In genomic region chr19:8638078-8638619, GRCh38 we compare ENCODE assay signal across 14 cellular contexts. TPM values are rescaled to one million over a fixed set of nuclear protein-coding genes. Genes with fewer than 3 reads are reported as not detected.
DNase-seq lines count a peak whose midpoint lies in the region; ATAC-seq and TF ChIP-seq lines count a peak whose summit lies in the region.
"Had no signal": no experiment of that assay in that cellular context is flagged by ENCODE, and none has a peak within 500 bp of the region (broad histone marks: within the 10 kb centered on the region; RNA-seq: fewer than 3 reads in every experiment).

No MANE protein-coding gene starts in this region.

- H3K9me3 ChIP-seq in mammary epithelial cell (replicated peaks; ENCODE audit: insufficient read depth, low read length) (no peaks in the 10 kb centered on the region), transverse colon (no peaks in the 10 kb centered on the region)

- H3K27me3 ChIP-seq in mammary epithelial cell (ENCODE audit: insufficient read depth, low read length) (no peaks in the 10 kb centered on the region), transverse colon (no peaks in the 10 kb centered on the region)

- TF ChIP-seq POLR2A in transverse colon (IDR thresholded peaks at IDR 0.05) = no peak

- H3K9ac ChIP-seq in mammary epithelial cell (ENCODE audit: insufficient read depth, low read length) = no peak overlapping the region

- H3K4me1 ChIP-seq in mammary epithelial cell (ENCODE audit: insufficient read depth, low read length) (no peaks in the 10 kb centered on the region), transverse colon (peaks cover 0 to 20% (median 2%) of the 10 kb centered on the region in 4 donors)

- H4K20me1 ChIP-seq in mammary epithelial cell (ENCODE audit: insufficient read depth, low read length) = no peaks in the 10 kb centered on the region

- H3K27ac ChIP-seq in mammary epithelial cell (ENCODE audit: insufficient read depth, low read depth, low read length) (no peak overlapping the region), transverse colon (no peak overlapping the region)
- H3K27ac ChIP-seq: skin epidermis had no signal

- no peak overlapping the region for H3K4me3 ChIP-seq in mammary epithelial cell (replicated peaks in 1 of 3; ENCODE audit: insufficient read depth in 1 of 3, low read depth in 2 of 3, low read length in 3 of 3)
- no peak overlapping the region for H3K4me3 ChIP-seq in transverse colon
- H3K4me3 ChIP-seq: skin epidermis had no signal

- dilution Hi-C loops in mammary epithelial cell (cut with HindIII; ENCODE audit: low sequenced_read_pairs) = loop anchor here (10.0 kb wide), 1 partner anchor 827 kb away; no protein-coding TSS in a partner anchor

- no peak overlapping the region for H2AFZ ChIP-seq in mammary epithelial cell (ENCODE audit: low read depth, low read length)

- DNase-seq in T47D (ENCODE audit: low read depth in 1 of 2, low spot score in 1 of 2) = peak; percentile 21 to 81
- DNase-seq in mammary epithelial cell = no peak
- DNase-seq in RPMI7951 (ENCODE audit: low read depth) = peak; percentile 47
- DNase-seq in left ventricle myocardium superior = peak; percentile 44
- peak; percentile 22 for DNase-seq in transverse colon
- no peak for DNase-seq in activated effector memory CD4-positive, alpha-beta T cell treated with Interleukin-2 at 50 U/mL for 16 hours
- no peak for DNase-seq in HPDE6-E6E7 (ENCODE audit: extremely low spot score)
- DNase-seq: cerebellar nuclear complex, mesendoderm, NCI-H446 had no signal

- no peak for TF ChIP-seq EP300 in transverse colon (IDR thresholded peaks at IDR 0.05; ENCODE audit: low read depth)

- H3K79me2 ChIP-seq in mammary epithelial cell (ENCODE audit: insufficient read depth, low read length) = no peaks in the 10 kb centered on the region

- CTCF ChIA-PET in mammary epithelial cell (lab: Charles Lee; ENCODE audit: low non-redundant PET) = no interaction called here

- no peak overlapping the region for H3K4me2 ChIP-seq in mammary epithelial cell (ENCODE audit: insufficient read depth, low read depth, low read length)

- ATAC-seq in left ventricle myocardium superior (no peak), HG02678 (IDR thresholded peaks at IDR 0.05; ENCODE audit: unreplicated experiment) (no peak)

- in situ Hi-C loops in T47D (cut with HindIII; ENCODE audit: low pct_unique_long_range_greater_than_20kb, low sequenced_read_pairs) (no loop called here), mammary epithelial cell (cut with MboI; ENCODE audit: low sequenced_read_pairs in 2 of 2) (no loop called here), transverse colon (cut with MboI; ENCODE audit: low pct_ligation_motif_present in 1 of 4, low pct_unique_long_range_greater_than_20kb in 1 of 4, low sequenced_read_pairs in 3 of 4) (no loop called here)

- H3K36me3 ChIP-seq in mammary epithelial cell (ENCODE audit: insufficient read depth, low read length) = no peaks in the 10 kb centered on the region
- H3K36me3 ChIP-seq in transverse colon = no peaks in the 10 kb centered on the region

- 33% methylated on average over 21 of the region's 21 CpGs for WGBS in mammary epithelial cell (ENCODE audit: low coverage, missing lambda C conversion rate)
- WGBS in transverse colon (ENCODE audit: low coverage in 1 of 2), 2 donors = 46% methylated on average over 18 of the region's 21 CpGs; no CpG with 5 or more reads in 1 of the 2 donors

- TF ChIP-seq CTCF in mammary epithelial cell (conservative IDR thresholded peaks at IDR 0.05 in 1 of 2, IDR thresholded peaks at IDR 0.05 in 1 of 2; ENCODE audit: extremely low read depth in 1 of 2, insufficient read depth in 1 of 2, low read depth in 1 of 2, low read length in 2 of 2) (no peak), transverse colon (IDR thresholded peaks at IDR 0.05) (no peak)

- BruUV-seq in mammary epithelial cell (replicated peaks; lab: Mats Ljungman, UMichigan) = no TSS peak

- intact Hi-C loops in mammary epithelial cell (cut with micrococcal nuclease) = no loop called here
- intact Hi-C loops in left ventricle myocardium superior (cut with micrococcal nuclease) = no loop called here
- intact Hi-C loops in transverse colon (cut with DNase I; ENCODE audit: low total_unique reads) = no loop called here

RNA-seq across cellular contexts. Expression of gene NFILZ, which starts 7.7 kb away (rescaled TPM):
- total RNA-seq in mammary epithelial cell (not detected), left ventricle myocardium superior (not detected), transverse colon (not detected)
- polyA plus RNA-seq in mammary epithelial cell = not detected
- not detected for polyA minus RNA-seq in mammary epithelial cell
- not detected in 2 replicates for total RNA-seq in RPMI7951 (2014; rRNA removed; shearing (Covaris generic))
- total RNA-seq: frontal cortex had no signal
- polyA plus RNA-seq: BJ had no signal

RNA-seq across cellular contexts. Expression of gene ADAMTS10, which starts 27.6 kb away (rescaled TPM):
- total RNA-seq in mammary epithelial cell (under 1 TPM in 1 of 2 donors, not detected in 1; 0.67 TPM), left ventricle myocardium superior (10.0 TPM), transverse colon (10 to 100 TPM in 3 of 4 donors, 1 to 10 TPM in 1; 5.2 to 62.8 (median 20.7) TPM)
- polyA plus RNA-seq in mammary epithelial cell = not detected
- polyA minus RNA-seq in mammary epithelial cell = not detected
- not detected in 2 replicates for total RNA-seq in RPMI7951 (2014; rRNA removed; shearing (Covaris generic))

Comparison
In these comparisons a context has a peak if more than half of its experiments do, and no peak if none do; other contexts are left out.
1. DNase-seq: peak in T47D (2 of 2), RPMI7951 (single experiment), left ventricle myocardium superior (single experiment) and transverse colon (single experiment); none in mammary epithelial cell (single experiment), activated effector memory CD4-positive, alpha-beta T cell treated with Interleukin-2 at 50 U/mL for 16 hours (single experiment) and HPDE6-E6E7 (single experiment).